16 cellular contexts compared by ENCODE assay signal in genomic region chr4:87053064-87053693, GRCh38.
A peak's percentile ranks its signal among the peaks of the same experiment; 100 is the strongest.
DNase-seq lines count a peak whose midpoint lies in the region; ATAC-seq and TF ChIP-seq lines count a peak whose summit lies in the region.
"Had no signal": no experiment of that assay in that cellular context is flagged by ENCODE, and none has a peak within 500 bp of the region (broad histone marks: within the 10 kb centered on the region; RNA-seq: fewer than 3 reads in every experiment).

No MANE protein-coding gene starts in this region.

- H3K9me2 ChIP-seq in PC-3 (replicated peaks; ENCODE audit: low read length) = no peaks in the 10 kb centered on the region

- CTCF ChIA-PET in PC-3 (lab: Charles Lee) = no interaction called here

- H3K4me1 ChIP-seq in PC-3 (ENCODE audit: insufficient read depth, low read length) (peaks cover 20% of the 10 kb centered on the region), stomach (peaks cover 35 to 95% (median 67%) of the 10 kb centered on the region in 4 donors), BE2C (peaks cover 21% of the 10 kb centered on the region)

- ATAC-seq in activated CD4-positive, CD25-positive, alpha-beta regulatory T cell treated with anti-CD3 and anti-CD28 coated beads, Interleukin-2, amount 50 U/mL, for 24 hours = peak; percentile 26 to 61
- ATAC-seq in PC-3 (no peak), GM18873 (IDR thresholded peaks at IDR 0.05; ENCODE audit: low FRiP score, unreplicated experiment) (no peak)
- no peak for ATAC-seq in effector memory CD8-positive, alpha-beta T cell (replicated peaks)
- ATAC-seq: activated CD8-positive, alpha-beta memory T cell treated with anti-CD3 and anti-CD28 coated beads, Interleukin-2, amount 10 ng/mL, durations not matched to agents 7 days and 5 days had no signal

- H3K27me3 ChIP-seq in PC-3 (ENCODE audit: low read length) (no peaks in the 10 kb centered on the region), stomach (no peaks in the 10 kb centered on the region), BE2C (no peaks in the 10 kb centered on the region), brain microvascular endothelial cell (replicated peaks) (no peaks in the 10 kb centered on the region)

- H3F3A ChIP-seq in PC-3 (ENCODE audit: low read length, unreplicated experiment) = no peaks in the 10 kb centered on the region

- no peaks in the 10 kb centered on the region for H3K9me3 Mint-ChIP-seq in effector memory CD8-positive, alpha-beta T cell
- H3K9me3 Mint-ChIP-seq: mesothelial cell of epicardium had no signal

- no peaks in the 10 kb centered on the region for H4K20me1 ChIP-seq in PC-3 (ENCODE audit: low read length)

- H3K27me3 Mint-ChIP-seq in effector memory CD8-positive, alpha-beta T cell = no peaks in the 10 kb centered on the region
- H3K27me3 Mint-ChIP-seq: activated CD8-positive, alpha-beta memory T cell treated with anti-CD3 and anti-CD28 coated beads, Interleukin-2, amount 10 ng/mL, durations not matched to agents 7 days and 5 days had no signal

- no peak overlapping the region for H2AFZ ChIP-seq in PC-3 (ENCODE audit: low read length)

- H3K36me3 ChIP-seq in PC-3 (ENCODE audit: low read depth, low read length) = no peaks in the 10 kb centered on the region; the same call in 1 of the 2 replicates
- H3K36me3 ChIP-seq in stomach = peaks cover 0 to 18% (median 14%) of the 10 kb centered on the region in 4 donors
- peaks cover 5% of the 10 kb centered on the region for H3K36me3 ChIP-seq in BE2C
- H3K36me3 ChIP-seq in brain microvascular endothelial cell (replicated peaks) = no peaks in the 10 kb centered on the region

- H3K4me2 ChIP-seq in PC-3 (ENCODE audit: low read length) = no peak overlapping the region
- H3K4me2 ChIP-seq: A549, KMS-11 had no signal

- 50 to 63% (median 62%) methylated on average over 4 of the region's 4 CpGs for WGBS in stomach, 5 donors

- H3K27ac Mint-ChIP-seq in effector memory CD8-positive, alpha-beta T cell = peak overlapping the region; percentile 2 to 5
- H3K27ac Mint-ChIP-seq: activated CD8-positive, alpha-beta memory T cell treated with anti-CD3 and anti-CD28 coated beads, Interleukin-2, amount 10 ng/mL, durations not matched to agents 7 days and 5 days; mesothelial cell of epicardium had no signal

- no peak for TF ChIP-seq POLR2A in stomach (IDR thresholded peaks at IDR 0.05)

- peaks cover 26 to 49% of the 10 kb centered on the region in 2 donors for H3K4me1 Mint-ChIP-seq in effector memory CD8-positive, alpha-beta T cell (ENCODE audit: low read depth in 2 of 2)

- H3K36me3 Mint-ChIP-seq in effector memory CD8-positive, alpha-beta T cell (ENCODE audit: insufficient read depth) = peaks cover 31% of the 10 kb centered on the region

- DNase-seq in activated CD4-positive, CD25-positive, alpha-beta regulatory T cell (lab: John Stamatoyannopoulos, UW) = no peak
- peak; percentile 4 for DNase-seq in PC-3
- DNase-seq in effector memory CD8-positive, alpha-beta T cell = no peak
- no peak for DNase-seq in stomach
- DNase-seq in BE2C = no peak
- DNase-seq in brain microvascular endothelial cell = no peak
- DNase-seq: activated CD8-positive, alpha-beta memory T cell treated with anti-CD3 and anti-CD28 coated beads, Interleukin-2, amount 10 ng/mL, durations not matched to agents 7 days and 5 days; DMS79 treated with DMSO at 0.1 percent for 48 hours; NCI-H2081; trophoblast cell had no signal

- H3K4me3 ChIP-seq in PC-3 (ENCODE audit: low read length) (no peak overlapping the region), stomach (no peak overlapping the region), BE2C (ENCODE audit: low read depth, low read length) (no peak overlapping the region), brain microvascular endothelial cell (ENCODE audit: low read depth, low read length) (no peak overlapping the region)
- H3K4me3 ChIP-seq: A549 had no signal

- BruUV-seq in PC-3 (replicated peaks; lab: Mats Ljungman, UMichigan) = no TSS peak

- H3K27ac ChIP-seq in PC-3 (ENCODE audit: low read length) = peak overlapping the region; percentile 8; the same call in 1 of the 2 replicates
- peak overlapping the region in 3 of 5 donors; percentile 61 to 66 (median 63) for H3K27ac ChIP-seq in stomach
- H3K27ac ChIP-seq in brain microvascular endothelial cell = no peak overlapping the region
- H3K27ac ChIP-seq: A549, epithelial cell of prostate, KMS-11 had no signal

- no peak for TF ChIP-seq CTCF in PC-3 (conservative IDR thresholded peaks at IDR 0.05; ENCODE audit: low read depth, low read length)
- TF ChIP-seq CTCF in stomach (IDR thresholded peaks at IDR 0.05) = no peak
- no peak for TF ChIP-seq CTCF in BE2C (IDR thresholded peaks at IDR 0.05; ENCODE audit: low read depth, low read length)
- TF ChIP-seq CTCF in brain microvascular endothelial cell (IDR thresholded peaks at IDR 0.05; ENCODE audit: low read depth, low read length, missing control alignments) = no peak

- H3K9ac ChIP-seq in PC-3 (ENCODE audit: low read length) = no peak overlapping the region
- H3K9ac ChIP-seq: KMS-11 had no signal

- H3K9me3 ChIP-seq in PC-3 (ENCODE audit: low read length) = no peaks in the 10 kb centered on the region
- H3K9me3 ChIP-seq in stomach = no peaks in the 10 kb centered on the region
- H3K9me3 ChIP-seq in BE2C = no peaks in the 10 kb centered on the region
- H3K9me3 ChIP-seq: A549 had no signal

- intact Hi-C loops in PC-3 (cut with micrococcal nuclease) (no loop called here), stomach (cut with DNase I; ENCODE audit: low total_unique reads) (no loop called here)

- peaks cover 11% of the 10 kb centered on the region; the same call in 1 of the 2 replicates for H3K79me2 ChIP-seq in PC-3 (ENCODE audit: low read length)

- POLR2A ChIA-PET in PC-3 (lab: Charles Lee; ENCODE audit: unreplicated experiment) = no interaction called here

- no peak for TF ChIP-seq EP300 in stomach (IDR thresholded peaks at IDR 0.05)

- no peak overlapping the region for H3K4me3 Mint-ChIP-seq in effector memory CD8-positive, alpha-beta T cell
- H3K4me3 Mint-ChIP-seq: activated CD8-positive, alpha-beta memory T cell treated with anti-CD3 and anti-CD28 coated beads, Interleukin-2, amount 10 ng/mL, durations not matched to agents 7 days and 5 days; mesothelial cell of epicardium had no signal

- in situ Hi-C loops in brain microvascular endothelial cell (cut with HindIII; ENCODE audit: low pct_ligation_motif_present, low sequenced_read_pairs) = no loop called here

Comparison
In these comparisons a context has a peak if more than half of its experiments do, and no peak if none do; other contexts are left out.
1. ATAC-seq: peak in activated CD4-positive, CD25-positive, alpha-beta regulatory T cell treated with anti-CD3 and anti-CD28 coated beads, Interleukin-2, amount 50 U/mL, for 24 hours (2 of 2); none in PC-3 (single experiment), effector memory CD8-positive, alpha-beta T cell (single experiment) and GM18873 (single experiment).